In the genomic region with DNA sequence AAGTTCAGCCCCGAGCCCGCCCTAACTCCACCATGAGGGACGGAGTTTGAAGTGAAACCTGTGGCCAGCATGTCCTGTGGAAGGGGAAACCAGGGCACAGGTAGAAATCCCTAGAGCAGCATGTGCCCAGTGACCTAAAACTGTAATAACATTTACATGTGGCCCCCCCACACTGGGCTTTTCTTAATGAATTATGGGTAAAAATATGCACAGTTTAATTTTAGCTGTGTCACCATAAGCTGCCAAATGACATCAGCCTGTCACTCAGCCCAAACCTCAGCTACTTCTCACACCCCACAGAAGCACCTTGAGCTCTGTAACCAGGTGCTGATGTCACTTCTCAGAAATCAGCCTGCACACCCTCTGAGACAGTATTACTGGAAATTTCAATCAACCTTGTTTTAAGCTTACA, we compare ENCODE assay signal across 9 cellular contexts. TPM values are rescaled to one million over a fixed set of nuclear protein-coding genes. Genes with fewer than 3 reads are reported as not detected.
A peak's percentile ranks its signal among the peaks of the same experiment; 100 is the strongest.
DNase-seq lines count a peak whose midpoint lies in the region; ATAC-seq and TF ChIP-seq lines count a peak whose summit lies in the region.
"Had no signal": no experiment of that assay in that cellular context is flagged by ENCODE, and none has a peak within 500 bp of the region (broad histone marks: within the 10 kb centered on the region; RNA-seq: fewer than 3 reads in every experiment).

No MANE protein-coding gene starts in this region.

- peaks cover 36% of the 10 kb centered on the region for H3K27me3 Mint-ChIP-seq in MCF 10A (ENCODE audit: insufficient read depth, unreplicated experiment)

- H3K4me3 ChIP-seq in esophagus squamous epithelium, result no peak overlapping the region
- H3K4me3 ChIP-seq: skin epidermis had no signal

- H3K36me3 ChIP-seq in esophagus squamous epithelium, result no peaks in the 10 kb centered on the region

- peak; percentile 63 for DNase-seq in NAMALWA (ENCODE audit: low spot score)
- DNase-seq in activated effector memory CD4-positive, alpha-beta T cell treated with Interleukin-2 at 50 U/mL for 16 hours, result peak; percentile 58
- DNase-seq in stimulated activated CD4-positive, alpha-beta T cell treated with anti-CD3 and anti-CD28 coated beads, Interleukin-1b, Interleukin-23, amount 100 ng/mL, for 1 hour (ENCODE audit: low read depth in 2 of 2), result peak; percentile 32 to 46
- DNase-seq in glomerular visceral epithelial cell (ENCODE audit: extremely low spot score), result no peak
- DNase-seq in left ventricle myocardium superior, result no peak
- no peak for DNase-seq in MCF 10A (ENCODE audit: unreplicated experiment)
- no peak for DNase-seq in esophagus squamous epithelium (lab: John Stamatoyannopoulos, UW)

- H3K27ac Mint-ChIP-seq in MCF 10A (ENCODE audit: low read depth, unreplicated experiment), result no peak overlapping the region

- no peak for TF ChIP-seq POLR2A in esophagus squamous epithelium (IDR thresholded peaks at IDR 0.05)

- peaks cover 0 to 71% (median 10%) of the 10 kb centered on the region in 4 donors for H3K27me3 ChIP-seq in esophagus squamous epithelium

- peaks cover 19% of the 10 kb centered on the region for H3K9me3 Mint-ChIP-seq in MCF 10A (ENCODE audit: unreplicated experiment)

- TF ChIP-seq CTCF in MCF 10A (IDR thresholded peaks at IDR 0.05; ENCODE audit: unreplicated experiment) (no peak), esophagus squamous epithelium (IDR thresholded peaks at IDR 0.05) (no peak)

- WGBS in esophagus squamous epithelium, 2 donors, result 48 to 52% methylated on average over 2 to 3 of the region's 3 CpGs

- H3K4me1 ChIP-seq in esophagus squamous epithelium, result peaks cover 0 to 22% (median 7%) of the 10 kb centered on the region in 3 donors

- peaks cover 0 to 4% (median 0%) of the 10 kb centered on the region in 3 donors for H3K9me3 ChIP-seq in esophagus squamous epithelium

- ATAC-seq in GM21360 (IDR thresholded peaks at IDR 0.05; ENCODE audit: unreplicated experiment), result peak; percentile 40
- no peak for ATAC-seq in left ventricle myocardium superior

- intact Hi-C loops in left ventricle myocardium superior (cut with micrococcal nuclease), result no loop called here
- intact Hi-C loops in MCF 10A (cut with micrococcal nuclease), result no loop called here
- intact Hi-C loops in esophagus squamous epithelium (cut with DNase I), result no loop called here

- H3K4me1 Mint-ChIP-seq in MCF 10A (ENCODE audit: insufficient read depth, unreplicated experiment), result no peaks in the 10 kb centered on the region

- BruUV-seq in MCF 10A (replicated peaks; lab: Mats Ljungman, UMichigan), result no TSS peak

- POLR2A ChIA-PET in MCF 10A (lab: Yijun Ruan, JAX), result interaction anchor here (0.6 kb wide), 1 partner anchor 32 kb away, joined by 3 read pairs; no protein-coding TSS in a partner anchor

- CTCF ChIA-PET in MCF 10A (lab: Yijun Ruan, JAX), result interaction anchor here (0.7 kb wide), 1 partner anchor 52 kb away, joined by 3 read pairs; no protein-coding TSS in a partner anchor

- no peak overlapping the region for H3K4me3 Mint-ChIP-seq in MCF 10A (ENCODE audit: unreplicated experiment)

- no peaks in the 10 kb centered on the region for H3K36me3 Mint-ChIP-seq in MCF 10A (ENCODE audit: insufficient read depth, unreplicated experiment)

- no peak overlapping the region for H3K27ac ChIP-seq in esophagus squamous epithelium

RNA-seq across cellular contexts. Expression of a gene that starts 50.0 kb away (rescaled TPM):
- 7.6 TPM for total RNA-seq in left ventricle myocardium superior
- total RNA-seq in MCF 10A (2022), result 16.0 and 25.4 TPM in 2 replicates
- 1 to 10 TPM; 1.6 to 4.6 (median 2.9) TPM for total RNA-seq in esophagus squamous epithelium

RNA-seq across cellular contexts. Expression of a gene that starts 51.3 kb away (rescaled TPM):
- 2.7 TPM for total RNA-seq in left ventricle myocardium superior
- total RNA-seq in MCF 10A (2022), result 3.7 and 6.6 TPM in 2 replicates
- total RNA-seq in esophagus squamous epithelium, result 1 to 10 TPM in 2 of 4 donors, under 1 TPM in 1, not detected in 1; 0.47 to 5.3 (median 1.0) TPM

Comparison
In these comparisons a context has a peak if more than half of its experiments do, and no peak if none do; other contexts are left out.
1. DNase-seq: peak in NAMALWA (single experiment), activated effector memory CD4-positive, alpha-beta T cell treated with Interleukin-2 at 50 U/mL for 16 hours (single experiment) and stimulated activated CD4-positive, alpha-beta T cell treated with anti-CD3 and anti-CD28 coated beads, Interleukin-1b, Interleukin-23, amount 100 ng/mL, for 1 hour (2 of 2); none in glomerular visceral epithelial cell (single experiment), left ventricle myocardium superior (single experiment), MCF 10A (single experiment) and esophagus squamous epithelium (single experiment).